Comparison of ENCODE assay signal across 1 cellular context in genomic region chr17:82242698-82242976, GRCh38.
TF ChIP-seq lines count a peak whose summit lies in the region.

No MANE protein-coding gene starts in this region.

TF ChIP-seq in HepG2, 621 proteins besides CTCF, POLR2A, EP300 and RAD21 (continued from another document):
- TF ChIP-seq TCF12 (IDR thresholded peaks at IDR 0.05) (no peak), TCF12 (CRISPR knock-in tag; IDR thresholded peaks at IDR 0.05) (no peak), TOPORS (CRISPR knock-in tag; IDR thresholded peaks at IDR 0.05) (peak; percentile 71; the same call in 1 of the 2 replicates), ZFY (CRISPR knock-in tag; IDR thresholded peaks at IDR 0.05) (0 out of 2 replicates have a peak, but pooled peaks have one; percentile 18), ZNF235 (CRISPR knock-in tag; IDR thresholded peaks at IDR 0.05; ENCODE audit: borderline replicate concordance) (peak; percentile 55; the same call in 1 of the 2 replicates), ZNF280D (CRISPR knock-in tag; IDR thresholded peaks at IDR 0.05) (no peak), ZNF878 (CRISPR knock-in tag; IDR thresholded peaks at IDR 0.05) (peak; percentile 39), ZGPAT (CRISPR knock-in tag; IDR thresholded peaks at IDR 0.05) (peak; percentile 69; the same call in 1 of the 2 replicates), POLR2G (IDR thresholded peaks at IDR 0.05; ENCODE audit: low read depth, low read length) (peak; percentile 78)
